1 cellular context compared by ENCODE assay signal in the genomic region with DNA sequence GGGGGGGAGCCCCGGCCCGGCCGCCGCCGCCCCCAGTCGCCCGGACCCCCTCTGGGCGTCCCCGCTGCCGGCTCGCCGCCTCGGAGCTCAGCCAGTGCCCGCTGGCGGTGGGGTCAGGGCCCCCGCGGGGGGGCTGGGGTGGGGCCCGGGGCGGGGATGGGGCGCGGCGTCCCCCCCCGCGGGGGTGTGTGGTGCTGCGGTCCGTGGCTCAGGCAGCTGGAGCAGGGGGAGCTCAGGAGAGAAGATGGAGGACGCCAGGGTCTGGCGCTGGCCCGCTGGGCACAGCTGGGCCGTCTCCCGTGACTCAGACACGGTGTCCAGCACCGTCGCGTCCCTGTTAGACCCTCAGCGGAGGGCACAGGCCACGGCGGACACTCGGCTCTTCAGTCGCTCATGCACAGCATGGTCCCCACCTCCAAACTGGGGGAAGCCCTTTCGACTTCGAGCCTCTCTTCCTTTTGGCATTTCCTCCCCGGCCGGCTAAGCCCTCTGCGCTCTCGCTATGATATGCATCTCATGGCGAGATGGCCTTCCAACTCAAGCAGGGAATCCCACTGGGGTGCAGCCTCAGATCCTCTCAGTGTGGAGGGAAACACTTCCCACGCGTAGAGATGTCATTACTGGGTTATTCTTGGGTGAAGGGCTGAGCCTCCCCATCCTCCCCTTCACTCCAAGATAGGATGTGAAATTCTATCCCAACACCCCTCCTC.
TF ChIP-seq lines count a peak whose summit lies in the region.

No MANE protein-coding gene starts in this region.

TF ChIP-seq in K562, 482 proteins besides CTCF, POLR2A, EP300 and RAD21 (continued from another document and continues in another):
- TF ChIP-seq MEIS2 (IDR thresholded peaks at IDR 0.05; ENCODE audit: partially characterized antibody) (no peak), FOXA3 (CRISPR knock-in tag; conservative IDR thresholded peaks at IDR 0.05 in 1 of 2, IDR thresholded peaks at IDR 0.05 in 1 of 2) (no peak), PPARD (CRISPR knock-in tag; IDR thresholded peaks at IDR 0.05) (no peak), FOXJ3 (CRISPR knock-in tag; IDR thresholded peaks at IDR 0.05) (no peak), THRAP3 (IDR thresholded peaks at IDR 0.05; ENCODE audit: borderline replicate concordance) (no peak), POLR2AphosphoS2 (IDR thresholded peaks at IDR 0.05; ENCODE audit: low read length) (peak; percentile 95), IFI16 (CRISPR knock-in tag; IDR thresholded peaks at IDR 0.05) (no peak), ZNF133 (CRISPR knock-in tag; IDR thresholded peaks at IDR 0.05) (no peak), ZNF445 (CRISPR knock-in tag; IDR thresholded peaks at IDR 0.05; ENCODE audit: low read depth) (no peak), KAT7 (CRISPR knock-in tag; IDR thresholded peaks at IDR 0.05; ENCODE audit: borderline replicate concordance) (0 out of 2 replicates have a peak, but pooled peaks have one; percentile 78), ZBTB17 (CRISPR knock-in tag; IDR thresholded peaks at IDR 0.05) (peak; percentile 85), MYNN (IDR thresholded peaks at IDR 0.05) (peak; percentile 62), MYNN (CRISPR knock-in tag; IDR thresholded peaks at IDR 0.05) (no peak), MAFG (tag; conservative IDR thresholded peaks at IDR 0.05) (no peak), KHSRP (IDR thresholded peaks at IDR 0.05) (peak; percentile 34; the same call in 1 of the 2 replicates), RBM15 (IDR thresholded peaks at IDR 0.05; ENCODE audit: insufficient read depth, low read length) (no peak), KLF13 (tag; IDR thresholded peaks at IDR 0.05; ENCODE audit: borderline replicate concordance, low read depth) (no peak), SIRT6 (IDR thresholded peaks at IDR 0.05; ENCODE audit: low read depth, low read length) (no peak), ELF4 (CRISPR knock-in tag; IDR thresholded peaks at IDR 0.05) (0 out of 2 replicates have a peak, but pooled peaks have one; percentile 61), NR4A1 (CRISPR knock-in tag; IDR thresholded peaks at IDR 0.05) (peak; percentile 88; the same call in 1 of the 2 replicates), NR4A1 (tag; IDR thresholded peaks at IDR 0.05) (no peak), ARNT (IDR thresholded peaks at IDR 0.05) (no peak), CREB1 (IDR thresholded peaks at IDR 0.05) (no peak), CREB1 (CRISPR knock-in tag; IDR thresholded peaks at IDR 0.05) (no peak), ELF1 (tag; IDR thresholded peaks at IDR 0.05) (peak; percentile 89), JUND (IDR thresholded peaks at IDR 0.05; ENCODE audit: borderline replicate concordance, low read depth, low read length) (peak; percentile 29; the same call in 1 of the 2 replicates), JUND (tag; IDR thresholded peaks at IDR 0.05; ENCODE audit: borderline replicate concordance, low read depth, low read length) (no peak), CBX1 (IDR thresholded peaks at IDR 0.05; ENCODE audit: low read depth) (0 out of 2 replicates have a peak, but pooled peaks have one; percentile 49), FOSL1 (tag; conservative IDR thresholded peaks at IDR 0.05) (no peak; the same call in 1 of the 2 replicates), HCFC1 (IDR thresholded peaks at IDR 0.05; ENCODE audit: low read depth, low read length) (no peak; the same call in 1 of the 2 replicates), SMARCE1 (IDR thresholded peaks at IDR 0.05) (no peak), ZNF316 (IDR thresholded peaks at IDR 0.05) (no peak), CBFA2T3 (IDR thresholded peaks at IDR 0.05) (no peak), GABPB2 (CRISPR knock-in tag; conservative IDR thresholded peaks at IDR 0.05) (0 out of 2 replicates have a peak, but pooled peaks have one; percentile 64), KLF16 (IDR thresholded peaks at IDR 0.05) (no peak), TOE1 (IDR thresholded peaks at IDR 0.05; ENCODE audit: borderline replicate concordance) (peak; percentile 28; the same call in 1 of the 2 replicates), TOE1 (CRISPR knock-in tag; IDR thresholded peaks at IDR 0.05; ENCODE audit: borderline replicate concordance, low read depth) (no peak), CCNT2 (IDR thresholded peaks at IDR 0.05; ENCODE audit: borderline replicate concordance, extremely low read depth, insufficient read length, low read depth, low read length) (peak; percentile 72), ZNF23 (CRISPR knock-in tag; IDR thresholded peaks at IDR 0.05) (no peak; the same call in 1 of the 2 replicates), L3MBTL2 (IDR thresholded peaks at IDR 0.05) (peak; percentile 24; the same call in 1 of the 2 replicates), ZNF589 (CRISPR knock-in tag; IDR thresholded peaks at IDR 0.05; ENCODE audit: low read depth) (0 out of 2 replicates have a peak, but pooled peaks have one; percentile 18), PHTF2 (CRISPR knock-in tag; IDR thresholded peaks at IDR 0.05) (no peak), CREBBP (IDR thresholded peaks at IDR 0.05; ENCODE audit: low read depth, low read length) (no peak), ASH1L (IDR thresholded peaks at IDR 0.05; ENCODE audit: borderline replicate concordance, low read depth, partially characterized antibody) (no peak), FOXK1 (CRISPR knock-in tag; IDR thresholded peaks at IDR 0.05; ENCODE audit: borderline replicate concordance) (no peak), POLR2G (IDR thresholded peaks at IDR 0.05; ENCODE audit: low read depth, low read length) (peak; percentile 84), TBP (optimal IDR thresholded peaks at IDR 0.05; ENCODE audit: low read depth, low read length) (no peak)
- TF ChIP-seq, protein P1, sequence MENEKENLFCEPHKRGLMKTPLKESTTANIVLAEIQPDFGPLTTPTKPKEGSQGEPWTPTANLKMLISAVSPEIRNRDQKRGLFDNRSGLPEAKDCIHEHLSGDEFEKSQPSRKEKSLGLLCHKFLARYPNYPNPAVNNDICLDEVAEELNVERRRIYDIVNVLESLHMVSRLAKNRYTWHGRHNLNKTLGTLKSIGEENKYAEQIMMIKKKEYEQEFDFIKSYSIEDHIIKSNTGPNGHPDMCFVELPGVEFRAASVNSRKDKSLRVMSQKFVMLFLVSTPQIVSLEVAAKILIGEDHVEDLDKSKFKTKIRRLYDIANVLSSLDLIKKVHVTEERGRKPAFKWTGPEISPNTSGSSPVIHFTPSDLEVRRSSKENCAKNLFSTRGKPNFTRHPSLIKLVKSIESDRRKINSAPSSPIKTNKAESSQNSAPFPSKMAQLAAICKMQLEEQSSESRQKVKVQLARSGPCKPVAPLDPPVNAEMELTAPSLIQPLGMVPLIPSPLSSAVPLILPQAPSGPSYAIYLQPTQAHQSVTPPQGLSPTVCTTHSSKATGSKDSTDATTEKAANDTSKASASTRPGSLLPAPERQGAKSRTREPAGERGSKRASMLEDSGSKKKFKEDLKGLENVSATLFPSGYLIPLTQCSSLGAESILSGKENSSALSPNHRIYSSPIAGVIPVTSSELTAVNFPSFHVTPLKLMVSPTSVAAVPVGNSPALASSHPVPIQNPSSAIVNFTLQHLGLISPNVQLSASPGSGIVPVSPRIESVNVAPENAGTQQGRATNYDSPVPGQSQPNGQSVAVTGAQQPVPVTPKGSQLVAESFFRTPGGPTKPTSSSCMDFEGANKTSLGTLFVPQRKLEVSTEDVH (IDR thresholded peaks at IDR 0.05; ENCODE audit: low read depth, partially characterized antibody): peak; percentile 87
- TF ChIP-seq, protein P2, sequence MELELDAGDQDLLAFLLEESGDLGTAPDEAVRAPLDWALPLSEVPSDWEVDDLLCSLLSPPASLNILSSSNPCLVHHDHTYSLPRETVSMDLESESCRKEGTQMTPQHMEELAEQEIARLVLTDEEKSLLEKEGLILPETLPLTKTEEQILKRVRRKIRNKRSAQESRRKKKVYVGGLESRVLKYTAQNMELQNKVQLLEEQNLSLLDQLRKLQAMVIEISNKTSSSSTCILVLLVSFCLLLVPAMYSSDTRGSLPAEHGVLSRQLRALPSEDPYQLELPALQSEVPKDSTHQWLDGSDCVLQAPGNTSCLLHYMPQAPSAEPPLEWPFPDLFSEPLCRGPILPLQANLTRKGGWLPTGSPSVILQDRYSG (tag; conservative IDR thresholded peaks at IDR 0.05; ENCODE audit: low read depth): no peak
- TF ChIP-seq, protein P3, sequence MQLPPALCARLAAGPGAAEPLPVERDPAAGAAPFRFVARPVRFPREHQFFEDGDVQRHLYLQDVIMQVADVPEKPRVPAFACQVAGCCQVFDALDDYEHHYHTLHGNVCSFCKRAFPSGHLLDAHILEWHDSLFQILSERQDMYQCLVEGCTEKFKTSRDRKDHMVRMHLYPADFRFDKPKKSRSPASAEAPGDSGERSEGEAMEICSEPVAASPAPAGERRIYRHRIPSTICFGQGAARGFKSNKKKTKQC (CRISPR knock-in tag; IDR thresholded peaks at IDR 0.05): no peak
- TF ChIP-seq, protein P4, sequence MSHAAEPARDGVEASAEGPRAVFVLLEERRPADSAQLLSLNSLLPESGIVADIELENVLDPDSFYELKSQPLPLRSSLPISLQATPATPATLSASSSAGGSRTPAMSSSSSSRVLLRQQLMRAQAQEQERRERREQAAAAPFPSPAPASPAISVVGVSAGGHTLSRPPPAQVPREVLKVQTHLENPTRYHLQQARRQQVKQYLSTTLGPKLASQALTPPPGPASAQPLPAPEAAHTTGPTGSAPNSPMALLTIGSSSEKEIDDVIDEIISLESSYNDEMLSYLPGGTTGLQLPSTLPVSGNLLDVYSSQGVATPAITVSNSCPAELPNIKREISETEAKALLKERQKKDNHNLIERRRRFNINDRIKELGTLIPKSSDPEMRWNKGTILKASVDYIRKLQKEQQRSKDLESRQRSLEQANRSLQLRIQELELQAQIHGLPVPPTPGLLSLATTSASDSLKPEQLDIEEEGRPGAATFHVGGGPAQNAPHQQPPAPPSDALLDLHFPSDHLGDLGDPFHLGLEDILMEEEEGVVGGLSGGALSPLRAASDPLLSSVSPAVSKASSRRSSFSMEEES (CRISPR knock-in tag; IDR thresholded peaks at IDR 0.05): no peak
- TF ChIP-seq, protein P5, sequence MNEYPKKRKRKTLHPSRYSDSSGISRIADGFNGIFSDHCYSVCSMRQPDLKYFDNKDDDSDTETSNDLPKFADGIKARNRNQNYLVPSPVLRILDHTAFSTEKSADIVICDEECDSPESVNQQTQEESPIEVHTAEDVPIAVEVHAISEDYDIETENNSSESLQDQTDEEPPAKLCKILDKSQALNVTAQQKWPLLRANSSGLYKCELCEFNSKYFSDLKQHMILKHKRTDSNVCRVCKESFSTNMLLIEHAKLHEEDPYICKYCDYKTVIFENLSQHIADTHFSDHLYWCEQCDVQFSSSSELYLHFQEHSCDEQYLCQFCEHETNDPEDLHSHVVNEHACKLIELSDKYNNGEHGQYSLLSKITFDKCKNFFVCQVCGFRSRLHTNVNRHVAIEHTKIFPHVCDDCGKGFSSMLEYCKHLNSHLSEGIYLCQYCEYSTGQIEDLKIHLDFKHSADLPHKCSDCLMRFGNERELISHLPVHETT (CRISPR knock-in tag; conservative IDR thresholded peaks at IDR 0.05 in 1 of 2, IDR thresholded peaks at IDR 0.05 in 1 of 2): peak in 1 of 2 experiments; percentile 91; a peak in 2 of 4 replicates
- TF ChIP-seq, protein P6, sequence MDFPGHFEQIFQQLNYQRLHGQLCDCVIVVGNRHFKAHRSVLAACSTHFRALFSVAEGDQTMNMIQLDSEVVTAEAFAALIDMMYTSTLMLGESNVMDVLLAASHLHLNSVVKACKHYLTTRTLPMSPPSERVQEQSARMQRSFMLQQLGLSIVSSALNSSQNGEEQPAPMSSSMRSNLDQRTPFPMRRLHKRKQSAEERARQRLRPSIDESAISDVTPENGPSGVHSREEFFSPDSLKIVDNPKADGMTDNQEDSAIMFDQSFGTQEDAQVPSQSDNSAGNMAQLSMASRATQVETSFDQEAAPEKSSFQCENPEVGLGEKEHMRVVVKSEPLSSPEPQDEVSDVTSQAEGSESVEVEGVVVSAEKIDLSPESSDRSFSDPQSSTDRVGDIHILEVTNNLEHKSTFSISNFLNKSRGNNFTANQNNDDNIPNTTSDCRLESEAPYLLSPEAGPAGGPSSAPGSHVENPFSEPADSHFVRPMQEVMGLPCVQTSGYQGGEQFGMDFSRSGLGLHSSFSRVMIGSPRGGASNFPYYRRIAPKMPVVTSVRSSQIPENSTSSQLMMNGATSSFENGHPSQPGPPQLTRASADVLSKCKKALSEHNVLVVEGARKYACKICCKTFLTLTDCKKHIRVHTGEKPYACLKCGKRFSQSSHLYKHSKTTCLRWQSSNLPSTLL (IDR thresholded peaks at IDR 0.05): no peak
- TF ChIP-seq, protein P7, sequence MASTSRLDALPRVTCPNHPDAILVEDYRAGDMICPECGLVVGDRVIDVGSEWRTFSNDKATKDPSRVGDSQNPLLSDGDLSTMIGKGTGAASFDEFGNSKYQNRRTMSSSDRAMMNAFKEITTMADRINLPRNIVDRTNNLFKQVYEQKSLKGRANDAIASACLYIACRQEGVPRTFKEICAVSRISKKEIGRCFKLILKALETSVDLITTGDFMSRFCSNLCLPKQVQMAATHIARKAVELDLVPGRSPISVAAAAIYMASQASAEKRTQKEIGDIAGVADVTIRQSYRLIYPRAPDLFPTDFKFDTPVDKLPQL (IDR thresholded peaks at IDR 0.05; ENCODE audit: extremely low read depth, insufficient read length): no peak
- TF ChIP-seq, protein P8, sequence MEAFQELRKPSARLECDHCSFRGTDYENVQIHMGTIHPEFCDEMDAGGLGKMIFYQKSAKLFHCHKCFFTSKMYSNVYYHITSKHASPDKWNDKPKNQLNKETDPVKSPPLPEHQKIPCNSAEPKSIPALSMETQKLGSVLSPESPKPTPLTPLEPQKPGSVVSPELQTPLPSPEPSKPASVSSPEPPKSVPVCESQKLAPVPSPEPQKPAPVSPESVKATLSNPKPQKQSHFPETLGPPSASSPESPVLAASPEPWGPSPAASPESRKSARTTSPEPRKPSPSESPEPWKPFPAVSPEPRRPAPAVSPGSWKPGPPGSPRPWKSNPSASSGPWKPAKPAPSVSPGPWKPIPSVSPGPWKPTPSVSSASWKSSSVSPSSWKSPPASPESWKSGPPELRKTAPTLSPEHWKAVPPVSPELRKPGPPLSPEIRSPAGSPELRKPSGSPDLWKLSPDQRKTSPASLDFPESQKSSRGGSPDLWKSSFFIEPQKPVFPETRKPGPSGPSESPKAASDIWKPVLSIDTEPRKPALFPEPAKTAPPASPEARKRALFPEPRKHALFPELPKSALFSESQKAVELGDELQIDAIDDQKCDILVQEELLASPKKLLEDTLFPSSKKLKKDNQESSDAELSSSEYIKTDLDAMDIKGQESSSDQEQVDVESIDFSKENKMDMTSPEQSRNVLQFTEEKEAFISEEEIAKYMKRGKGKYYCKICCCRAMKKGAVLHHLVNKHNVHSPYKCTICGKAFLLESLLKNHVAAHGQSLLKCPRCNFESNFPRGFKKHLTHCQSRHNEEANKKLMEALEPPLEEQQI (IDR thresholded peaks at IDR 0.05): no peak
- TF ChIP-seq, protein P9, sequence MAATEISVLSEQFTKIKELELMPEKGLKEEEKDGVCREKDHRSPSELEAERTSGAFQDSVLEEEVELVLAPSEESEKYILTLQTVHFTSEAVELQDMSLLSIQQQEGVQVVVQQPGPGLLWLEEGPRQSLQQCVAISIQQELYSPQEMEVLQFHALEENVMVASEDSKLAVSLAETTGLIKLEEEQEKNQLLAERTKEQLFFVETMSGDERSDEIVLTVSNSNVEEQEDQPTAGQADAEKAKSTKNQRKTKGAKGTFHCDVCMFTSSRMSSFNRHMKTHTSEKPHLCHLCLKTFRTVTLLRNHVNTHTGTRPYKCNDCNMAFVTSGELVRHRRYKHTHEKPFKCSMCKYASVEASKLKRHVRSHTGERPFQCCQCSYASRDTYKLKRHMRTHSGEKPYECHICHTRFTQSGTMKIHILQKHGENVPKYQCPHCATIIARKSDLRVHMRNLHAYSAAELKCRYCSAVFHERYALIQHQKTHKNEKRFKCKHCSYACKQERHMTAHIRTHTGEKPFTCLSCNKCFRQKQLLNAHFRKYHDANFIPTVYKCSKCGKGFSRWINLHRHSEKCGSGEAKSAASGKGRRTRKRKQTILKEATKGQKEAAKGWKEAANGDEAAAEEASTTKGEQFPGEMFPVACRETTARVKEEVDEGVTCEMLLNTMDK (IDR thresholded peaks at IDR 0.05; ENCODE audit: borderline replicate concordance, insufficient read depth, low read depth, low read length, poor library complexity, severe bottlenecking): no peak
